ENCODE assay signal across 8 cellular contexts in genomic region chr12:113221181-113221996, GRCh38. TPM values are rescaled to one million over a fixed set of nuclear protein-coding genes. Genes with fewer than 3 reads are reported as not detected.
DNase-seq lines count a peak whose midpoint lies in the region; ATAC-seq and TF ChIP-seq lines count a peak whose summit lies in the region.

Gene TPCN1 (plus strand): TSS chr12:113221464. CDS start chr12:113226853, 5,389 bp downstream.

- POLR2A ChIA-PET in RWPE1 (lab: Yijun Ruan, JAX; ENCODE audit: low non-redundant PET) = interaction anchor here (0.5 to 0.9 kb wide), 5 partner anchors 24 to 113 kb away, joined by 3 to 6 read pairs (median 4); partner anchors contain the start of gene SLC8B1

- H3K4me3 ChIP-seq in DOHH2 (ENCODE audit: low read length) (peak within 1 kb of the TSS; percentile 86), LNCaP clone FGC (ENCODE audit: low read depth, low read length) (peak within 1 kb of the TSS; percentile 73), fibroblast of mammary gland (ENCODE audit: control insufficient read depth, low read depth, low read length) (peak within 1 kb of the TSS; percentile 81)

- no peaks in the 10 kb centered on the region for H3K27me3 ChIP-seq in DOHH2 (ENCODE audit: control insufficient read depth, low read length)

- peak; percentile 98 for DNase-seq in GOT3 (lab: John Stamatoyannopoulos, UW)
- peak; percentile 100 for DNase-seq in LNCaP clone FGC (ENCODE audit: low read depth)
- peak; percentile 98 for DNase-seq in RWPE1 (ENCODE audit: low spot score)
- DNase-seq in fibroblast of mammary gland (ENCODE audit: low read depth) = peak; percentile 100
- peak; percentile 98 for DNase-seq in natural killer cell
- DNase-seq in stimulated activated naive CD4-positive, alpha-beta T cell treated with Interleukin-2 at 50 U/mL for 16 hours (lab: John Stamatoyannopoulos, UW) = peak; percentile 100

- no peaks in the 10 kb centered on the region for H3K9me3 ChIP-seq in DOHH2 (ENCODE audit: control insufficient read depth, insufficient read depth, low read length)

- no peaks in the 10 kb centered on the region for H3K9me3 Mint-ChIP-seq in activated T-helper 17 cell treated with anti-CD3 and anti-CD28 coated beads, Interleukin-2, amount 50 U/mL, for 72 hours
- no peaks in the 10 kb centered on the region for H3K9me3 Mint-ChIP-seq in natural killer cell

- H3K9me2 ChIP-seq in DOHH2 (replicated peaks; ENCODE audit: control insufficient read depth, low read length) = no peaks in the 10 kb centered on the region

- H3K27ac Mint-ChIP-seq in activated T-helper 17 cell treated with anti-CD3 and anti-CD28 coated beads, Interleukin-2, amount 50 U/mL, for 72 hours = peak within 1 kb of the TSS; percentile 84
- H3K27ac Mint-ChIP-seq in natural killer cell = peak within 1 kb of the TSS; percentile 81 to 85

- CTCF ChIA-PET in RWPE1 (lab: Yijun Ruan, JAX) = interaction anchor here (0.6 kb wide), 2 partner anchors 34 to 734 kb away, joined by 3 read pairs; no protein-coding TSS in a partner anchor

- peaks cover 48% of the 10 kb centered on the region for H3K36me3 ChIP-seq in DOHH2 (ENCODE audit: control insufficient read depth, low read length)

- peak within 1 kb of the TSS; percentile 83 for H3K4me2 ChIP-seq in DOHH2 (ENCODE audit: low read length)

- H3K4me3 Mint-ChIP-seq in activated T-helper 17 cell treated with anti-CD3 and anti-CD28 coated beads, Interleukin-2, amount 50 U/mL, for 72 hours = peak within 1 kb of the TSS; percentile 98
- peak within 1 kb of the TSS; percentile 85 for H3K4me3 Mint-ChIP-seq in natural killer cell

- peak; percentile 95 for ATAC-seq in activated T-helper 17 cell treated with anti-CD3 and anti-CD28 coated beads, Interleukin-2, amount 50 U/mL, for 72 hours (replicated peaks)
- ATAC-seq in natural killer cell = peak; percentile 93 to 99 (median 94)

- TF ChIP-seq CTCF in DOHH2 (IDR thresholded peaks at IDR 0.05; ENCODE audit: low read depth, low read length, poor library complexity, severe bottlenecking) (peak; percentile 17), LNCaP clone FGC (IDR thresholded peaks at IDR 0.05; ENCODE audit: control insufficient read depth, extremely low read depth, insufficient read depth) (no peak), RWPE1 (conservative IDR thresholded peaks at IDR 0.05; ENCODE audit: low read depth) (no peak), fibroblast of mammary gland (conservative IDR thresholded peaks at IDR 0.05; ENCODE audit: control insufficient read depth, insufficient read depth, low read depth, low read length) (no peak), natural killer cell (IDR thresholded peaks at IDR 0.05) (no peak)

- peaks cover 86% of the 10 kb centered on the region for H3K79me2 ChIP-seq in DOHH2 (ENCODE audit: control insufficient read depth, low read length)

- H3K4me1 ChIP-seq in DOHH2 (ENCODE audit: control insufficient read depth, low read length) = peaks cover 59% of the 10 kb centered on the region

- H3K27me3 Mint-ChIP-seq in activated T-helper 17 cell treated with anti-CD3 and anti-CD28 coated beads, Interleukin-2, amount 50 U/mL, for 72 hours = no peaks in the 10 kb centered on the region
- H3K27me3 Mint-ChIP-seq in natural killer cell (ENCODE audit: low read depth in 2 of 2) = no peaks in the 10 kb centered on the region

- peak within 1 kb of the TSS; percentile 100 for H3K27ac ChIP-seq in DOHH2 (ENCODE audit: low read depth, low read length)
- peak within 1 kb of the TSS; percentile 76 for H3K27ac ChIP-seq in RWPE1

- intact Hi-C loops in natural killer cell (cut with micrococcal nuclease) = loop anchor here (1.0 kb wide), 4 partner anchors 13 to 137 kb away; partner anchors contain the start of genes DDX54, PLBD2, RITA1 and SLC8B1

- H3F3A ChIP-seq in DOHH2 (ENCODE audit: control insufficient read depth, insufficient read depth) = peaks cover 44% of the 10 kb centered on the region

- no peaks in the 10 kb centered on the region for H4K20me1 ChIP-seq in DOHH2 (ENCODE audit: control insufficient read depth, insufficient read depth, low read depth, low read length)

- peaks cover 6% of the 10 kb centered on the region for H3K36me3 Mint-ChIP-seq in activated T-helper 17 cell treated with anti-CD3 and anti-CD28 coated beads, Interleukin-2, amount 50 U/mL, for 72 hours (ENCODE audit: low read depth)
- H3K36me3 Mint-ChIP-seq in natural killer cell = no peaks in the 10 kb centered on the region

- H3K4me1 Mint-ChIP-seq in activated T-helper 17 cell treated with anti-CD3 and anti-CD28 coated beads, Interleukin-2, amount 50 U/mL, for 72 hours = peaks cover 13% of the 10 kb centered on the region
- H3K4me1 Mint-ChIP-seq in natural killer cell = peaks cover 22 to 28% of the 10 kb centered on the region in 2 donors

RNA-seq across cellular contexts. Expression of gene TPCN1, which starts in this region (rescaled TPM):
- 10 to 100 TPM; 29.4 to 67.7 TPM for total RNA-seq in activated T-helper 17 cell treated with anti-CD3 and anti-CD28 coated beads, Interleukin-2, amount 50 U/mL, for 72 hours
- 10 to 100 TPM in 2 of 3 donors, 1 to 10 TPM in 1; 7.2 to 21.4 (median 10.7) TPM for total RNA-seq in natural killer cell

Comparison
In these comparisons a context has a peak if more than half of its experiments do, and no peak if none do; other contexts are left out.
1. Peak in every context shown above with its lines: DNase-seq, ATAC-seq, H3K4me3 ChIP-seq and H3K27ac ChIP-seq.